18 cellular contexts compared by ENCODE assay signal in the genomic region with DNA sequence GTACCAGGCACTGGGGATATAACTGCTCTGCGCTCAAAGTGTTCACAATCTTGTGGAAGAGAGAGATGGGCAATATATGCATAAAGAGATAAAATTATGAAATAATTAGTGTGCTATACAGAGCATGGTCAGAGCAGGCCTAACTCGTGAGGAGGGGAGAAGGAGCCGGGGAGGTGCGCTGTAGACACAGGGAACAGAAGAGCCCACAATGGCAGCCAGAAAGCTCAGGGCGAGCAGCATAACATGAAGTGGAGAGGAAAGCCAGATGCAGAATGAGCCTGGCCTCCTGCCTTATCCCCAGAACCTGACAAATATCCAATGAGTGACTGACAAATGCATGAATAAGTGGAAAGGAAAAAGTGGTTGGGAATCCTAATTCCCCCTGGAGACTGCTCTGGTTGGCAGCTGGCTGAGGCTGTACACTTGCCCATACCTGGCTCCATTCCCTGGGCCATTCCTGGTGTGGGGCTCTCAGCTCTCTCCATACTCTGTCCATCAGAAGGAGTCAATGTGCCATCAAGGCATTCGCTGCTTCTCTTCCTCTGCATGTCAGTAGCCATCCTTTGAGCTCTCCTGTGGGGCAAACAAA. TPM values are rescaled to one million over a fixed set of nuclear protein-coding genes. Genes with fewer than 3 reads are reported as not detected.
DNase-seq lines count a peak whose midpoint lies in the region; ATAC-seq and TF ChIP-seq lines count a peak whose summit lies in the region.
"Had no signal": no experiment of that assay in that cellular context is flagged by ENCODE, and none has a peak within 500 bp of the region (broad histone marks: within the 10 kb centered on the region; RNA-seq: fewer than 3 reads in every experiment).

No MANE protein-coding gene starts in this region.

- POLR2A ChIA-PET in WTC11 (lab: Charles Lee): interaction anchor here (0.9 kb wide), 1 partner anchor 17 kb away, joined by 3 read pairs; the partner anchor contains the start of gene MON1A

- CTCF ChIA-PET in WTC11 (lab: Charles Lee): interaction anchor here (1.3 to 4.3 kb wide), 3 partner anchors 17 to 110 kb away, joined by 3 to 88 read pairs (median 3); partner anchors contain the start of genes INKA1 and MON1A

- H3K9me3 Mint-ChIP-seq in WTC11 (no peaks in the 10 kb centered on the region), progenitor cell of endocrine pancreas (ENCODE audit: low read depth) (no peaks in the 10 kb centered on the region)
- H3K9me3 Mint-ChIP-seq: H9; stimulated activated naive CD8-positive, alpha-beta T cell treated with anti-CD3 and anti-CD28 coated beads, Interleukin-15, Interleukin-2, amounts not matched to agents 100 ng/mL and 50 ng/mL, for 24 hours; type B pancreatic cell had no signal

- H3K4me3 Mint-ChIP-seq in WTC11 (no peak overlapping the region), progenitor cell of endocrine pancreas (ENCODE audit: low read depth) (no peak overlapping the region)
- H3K4me3 Mint-ChIP-seq: H9; stimulated activated naive CD8-positive, alpha-beta T cell treated with anti-CD3 and anti-CD28 coated beads, Interleukin-15, Interleukin-2, amounts not matched to agents 100 ng/mL and 50 ng/mL, for 24 hours; type B pancreatic cell had no signal

- peaks cover 11% of the 10 kb centered on the region for H3K27me3 Mint-ChIP-seq in WTC11 (ENCODE audit: low read depth)
- peaks cover 26% of the 10 kb centered on the region for H3K27me3 Mint-ChIP-seq in progenitor cell of endocrine pancreas
- H3K27me3 Mint-ChIP-seq: stimulated activated naive CD8-positive, alpha-beta T cell treated with anti-CD3 and anti-CD28 coated beads, Interleukin-15, Interleukin-2, amounts not matched to agents 100 ng/mL and 50 ng/mL, for 24 hours had no signal

- H3K27ac Mint-ChIP-seq in WTC11 (peak overlapping the region; percentile 57; the same call in 1 of the 2 replicates), progenitor cell of endocrine pancreas (peak overlapping the region; percentile 25)
- H3K27ac Mint-ChIP-seq: stimulated activated naive CD8-positive, alpha-beta T cell treated with anti-CD3 and anti-CD28 coated beads, Interleukin-15, Interleukin-2, amounts not matched to agents 100 ng/mL and 50 ng/mL, for 24 hours; type B pancreatic cell had no signal

- DNase-seq in Right ventricle myocardium superior: no peak
- no peak for DNase-seq in Right ventricle myocardium inferior (ENCODE audit: missing footprints)
- DNase-seq in NCI-H2227 (lab: John Stamatoyannopoulos, UW; ENCODE audit: unreplicated experiment): peak; percentile 82
- DNase-seq in WTC11 (ENCODE audit: low spot score): no peak
- DNase-seq in progenitor cell of endocrine pancreas (ENCODE audit: low spot score, unreplicated experiment): no peak
- DNase-seq in activated CD4-positive, CD25-positive, alpha-beta regulatory T cell (lab: John Stamatoyannopoulos, UW): no peak
- DNase-seq in NCI-H2029 (lab: John Stamatoyannopoulos, UW): no peak
- DNase-seq: foreskin fibroblast, H9, mucosa of descending colon, SHP77 treated with DMSO at 0.1 percent for 48 hours, T-helper 9 cell had no signal

- peak; percentile 44 for ATAC-seq in Right ventricle myocardium superior (ENCODE audit: poor library complexity)
- ATAC-seq in Right ventricle myocardium inferior: no peak
- no peak for ATAC-seq in WTC11
- no peak for ATAC-seq in HG02973 (IDR thresholded peaks at IDR 0.05; ENCODE audit: unreplicated experiment)
- ATAC-seq: A549, HepG2, left lobe of liver, mucosa of descending colon had no signal

- no peaks in the 10 kb centered on the region for H3K36me3 Mint-ChIP-seq in WTC11
- peaks cover 8% of the 10 kb centered on the region for H3K36me3 Mint-ChIP-seq in progenitor cell of endocrine pancreas (ENCODE audit: insufficient read depth)

- H3K4me1 Mint-ChIP-seq in WTC11: peaks cover 27% of the 10 kb centered on the region
- H3K4me1 Mint-ChIP-seq in progenitor cell of endocrine pancreas (ENCODE audit: low read depth): no peaks in the 10 kb centered on the region

- intact Hi-C loops in Right ventricle myocardium superior (cut with DNase I): no loop called here
- intact Hi-C loops in Right ventricle myocardium inferior (cut with DNase I): no loop called here

- TF ChIP-seq CTCF in WTC11 (IDR thresholded peaks at IDR 0.05): no peak
- no peak for TF ChIP-seq CTCF in progenitor cell of endocrine pancreas (IDR thresholded peaks at IDR 0.05; ENCODE audit: unreplicated experiment)

TF ChIP-seq in WTC11, 78 proteins besides CTCF, POLR2A, EP300 and RAD21:
- no peak for TF ChIP-seq ETV6 (CRISPR knock-in tag; IDR thresholded peaks at IDR 0.05)
- TF ChIP-seq PRDM15 (CRISPR knock-in tag; IDR thresholded peaks at IDR 0.05): peak; percentile 89

RNA-seq across cellular contexts. Expression of gene MST1R, which starts 9.2 kb away (rescaled TPM):
- 1.5 TPM for total RNA-seq in Right ventricle myocardium superior
- total RNA-seq in Right ventricle myocardium inferior: 1.2 TPM
- 5.1 to 6.2 TPM (median 5.6 TPM) in 3 replicates for total RNA-seq in WTC11 (2021)
- total RNA-seq in progenitor cell of endocrine pancreas: 4.4 and 6.5 TPM in 2 replicates

RNA-seq across cellular contexts. Expression of gene MON1A, which starts 16.7 kb away (rescaled TPM):
- 7.8 TPM for total RNA-seq in Right ventricle myocardium superior
- total RNA-seq in Right ventricle myocardium inferior: 7.7 TPM
- total RNA-seq in WTC11 (2021): 6.6 to 8.6 TPM (median 7.0 TPM) in 3 replicates
- 6.4 and 8.8 TPM in 2 replicates for total RNA-seq in progenitor cell of endocrine pancreas

RNA-seq across cellular contexts. Expression of gene RBM6, which starts 27.1 kb away (rescaled TPM):
- total RNA-seq in Right ventricle myocardium superior (43.0 TPM), Right ventricle myocardium inferior (44.3 TPM), WTC11 (2021) (115 to 122 TPM (median 118 TPM) in 3 replicates), progenitor cell of endocrine pancreas (144 and 151 TPM in 2 replicates)

RNA-seq across cellular contexts. Expression of gene CAMKV, which starts 43.2 kb away (rescaled TPM):
- total RNA-seq in Right ventricle myocardium superior: not detected
- not detected for total RNA-seq in Right ventricle myocardium inferior
- 56.0 to 58.2 TPM (median 56.6 TPM) in 3 replicates for total RNA-seq in WTC11 (2021)
- 1.6 and 2.1 TPM in 2 replicates for total RNA-seq in progenitor cell of endocrine pancreas
- total RNA-seq: left lobe of liver, mucosa of descending colon had no signal

RNA-seq across cellular contexts. Expression of gene TRAIP, which starts 56.5 kb away (rescaled TPM):
- total RNA-seq in Right ventricle myocardium superior (1.7 TPM), Right ventricle myocardium inferior (2.5 TPM), WTC11 (2021) (25.9 to 31.8 TPM (median 29.9 TPM) in 3 replicates), progenitor cell of endocrine pancreas (16.2 and 20.6 TPM in 2 replicates)
